32 cellular contexts compared by ENCODE assay signal in the genomic region with DNA sequence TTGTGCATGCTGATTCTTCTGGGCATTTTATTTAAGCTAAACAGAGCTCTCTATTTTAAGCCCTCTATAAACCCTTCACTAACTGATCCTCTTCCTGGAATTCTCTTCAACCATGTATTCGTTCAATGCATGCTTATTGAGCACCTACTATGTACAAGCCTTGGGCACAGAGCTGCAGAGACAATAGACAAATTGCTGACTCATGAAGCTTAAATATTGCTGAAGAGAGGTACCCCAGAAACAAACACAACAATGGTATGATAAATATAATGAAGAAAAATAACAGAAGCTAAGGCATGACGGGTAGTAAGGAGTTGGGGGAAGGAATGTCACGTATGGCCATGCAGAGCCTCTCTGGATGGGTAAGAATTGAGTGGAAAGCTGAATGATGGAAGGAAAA.
"Had no signal": no experiment of that assay in that cellular context is flagged by ENCODE, and none has a peak within 500 bp of the region (broad histone marks: within the 10 kb centered on the region; RNA-seq: fewer than 3 reads in every experiment).

No MANE protein-coding gene starts in this region.

- H3K36me3 ChIP-seq: neutrophil, pancreas, prostate gland, right atrium auricular region, spleen, suprapubic skin, tibial artery, transverse colon, upper lobe of left lung, vagina had no signal

- FAIRE-seq: pancreas, urothelium cell line had no signal

- H3K27ac ChIP-seq: neutrophil, pancreas, prostate gland, right atrium auricular region, skin epidermis, spleen, suprapubic skin, testis, tibial artery, transverse colon, upper lobe of left lung, vagina had no signal

- H3K4me3 Mint-ChIP-seq: naive B cell; naive thymus-derived CD8-positive, alpha-beta T cell; natural killer cell treated with Interleukin-12 subunit alpha and Interleukin-12 subunit beta and Interleukin-15 and Interleukin-18, amount 100 ng/mL, for 72 hours; nephron progenitor cell; neural crest cell; stimulated activated memory B cell treated with anti-CD40 and anti-IgM and Interleukin-4, amounts not matched to agents 10 μg/mL and 1 μg/mL and 100 μg/mL, for 72 hours; stimulated activated naive CD8-positive, alpha-beta T cell treated with anti-CD3 and anti-CD28 coated beads, Interleukin-15, amount 100 ng/mL, for 72 hours had no signal

- H3K36me3 Mint-ChIP-seq: naive B cell; naive thymus-derived CD8-positive, alpha-beta T cell; stimulated activated memory B cell treated with anti-CD40 and anti-IgM and Interleukin-4, amounts not matched to agents 10 μg/mL and 1 μg/mL and 100 μg/mL, for 72 hours had no signal

- H3K4me3 ChIP-seq: pancreas, prostate gland, right atrium auricular region, skin epidermis, smooth muscle cell, spleen, suprapubic skin, testis, tibial artery, transverse colon, upper lobe of left lung, vagina had no signal

- H3K4me1 Mint-ChIP-seq: naive B cell; naive thymus-derived CD8-positive, alpha-beta T cell; nephron progenitor cell; neural crest cell; stimulated activated memory B cell treated with anti-CD40 and anti-IgM and Interleukin-4, amounts not matched to agents 10 μg/mL and 1 μg/mL and 100 μg/mL, for 72 hours; stimulated activated naive CD8-positive, alpha-beta T cell treated with anti-CD3 and anti-CD28 coated beads, Interleukin-15, amount 100 ng/mL, for 72 hours had no signal

- DNase-seq: naive B cell; naive thymus-derived CD8-positive, alpha-beta T cell; nephron progenitor cell; nucleus accumbens; pancreas; retina; spleen; stimulated activated CD4-positive, alpha-beta T cell treated with anti-CD3 and anti-CD28 coated beads, Interleukin-12 subunit alpha, Interleukin-12 subunit beta, amount 100 ng/mL, for 4 hours; stimulated activated CD4-positive, alpha-beta T cell treated with anti-CD3 and anti-CD28 coated beads, Interleukin-1b, Interleukin-23, amount 100 ng/mL, for 48 hours; stimulated activated CD4-positive, alpha-beta T cell treated with anti-CD3 and anti-CD28 coated beads, Interleukin-4, amount 100 ng/mL, for 1 hour; stimulated activated CD4-positive, alpha-beta T cell treated with anti-CD3 and anti-CD28 coated beads, Interleukin-4, amount 100 ng/mL, for 4 hours; stimulated activated CD8-positive, alpha-beta memory T cell treated with anti-CD3 and anti-CD28 coated beads, Interleukin-4, amount 100 ng/mL, for 48 hours; stimulated activated naive CD4-positive, alpha-beta T cell; stimulated activated naive CD8-positive, alpha-beta T cell treated with anti-CD3 and anti-CD28 coated beads, Interleukin-15, amount 100 ng/mL, for 72 hours; stimulated activated naive CD8-positive, alpha-beta T cell treated with anti-CD3 and anti-CD28 coated beads, Interleukin-15, Interleukin-2, amounts not matched to agents 100 U/mL and 50 U/mL, for 24 hours; substantia nigra; testis; tibial artery; transverse colon; upper lobe of left lung had no signal

- H3K27ac Mint-ChIP-seq: naive B cell; naive thymus-derived CD8-positive, alpha-beta T cell; natural killer cell treated with Interleukin-12 subunit alpha and Interleukin-12 subunit beta and Interleukin-15 and Interleukin-18, amount 100 ng/mL, for 72 hours; nephron progenitor cell; stimulated activated memory B cell treated with anti-CD40 and anti-IgM and Interleukin-4, amounts not matched to agents 10 μg/mL and 1 μg/mL and 100 μg/mL, for 72 hours; stimulated activated naive CD8-positive, alpha-beta T cell treated with anti-CD3 and anti-CD28 coated beads, Interleukin-15, amount 100 ng/mL, for 72 hours had no signal

- H3K9me3 ChIP-seq: neutrophil, pancreas, prostate gland, right atrium auricular region, suprapubic skin, testis, tibial artery, upper lobe of left lung, vagina had no signal

- H3K4me2 ChIP-seq: smooth muscle cell had no signal

- H3K27me3 Mint-ChIP-seq: naive B cell; natural killer cell treated with Interleukin-12 subunit alpha and Interleukin-12 subunit beta and Interleukin-15 and Interleukin-18, amount 100 ng/mL, for 72 hours; stimulated activated memory B cell treated with anti-CD40 and anti-IgM and Interleukin-4, amounts not matched to agents 10 μg/mL and 1 μg/mL and 100 μg/mL, for 72 hours; stimulated activated naive CD8-positive, alpha-beta T cell treated with anti-CD3 and anti-CD28 coated beads, Interleukin-15, amount 100 ng/mL, for 72 hours had no signal

- H3K27me3 ChIP-seq: neutrophil, pancreas, right atrium auricular region, spleen, suprapubic skin, testis, tibial artery, transverse colon, upper lobe of left lung, vagina had no signal

- H3K4me1 ChIP-seq: pancreas, prostate gland, right atrium auricular region, spleen, suprapubic skin, testis, tibial artery, transverse colon, upper lobe of left lung, vagina had no signal

- ATAC-seq: naive thymus-derived CD8-positive, alpha-beta T cell; natural killer cell treated with Interleukin-12 subunit alpha and Interleukin-12 subunit beta and Interleukin-15 and Interleukin-18, amount 100 ng/mL, for 72 hours; pancreas; sciatic nerve; stimulated activated memory B cell treated with anti-CD40 and anti-IgM and Interleukin-4, amounts not matched to agents 10 μg/mL and 1 μg/mL and 100 μg/mL, for 72 hours; stimulated activated naive CD8-positive, alpha-beta T cell treated with anti-CD3 and anti-CD28 coated beads, Interleukin-15, amount 100 ng/mL, for 72 hours; stimulated activated naive CD8-positive, alpha-beta T cell treated with anti-CD3 and anti-CD28 coated beads, Interleukin-15, Interleukin-2, amounts not matched to agents 100 U/mL and 50 U/mL, for 24 hours had no signal
